ENCODE assay signal across 26 cellular contexts in genomic region chr12:50207424-50207823, GRCh38.
"Had no signal": no experiment of that assay in that cellular context is flagged by ENCODE, and none has a peak within 500 bp of the region (broad histone marks: within the 10 kb centered on the region; RNA-seq: fewer than 3 reads in every experiment).

No MANE protein-coding gene starts in this region.

- H3K9me3 ChIP-seq: esophagus squamous epithelium, heart right ventricle, neutrophil, right atrium auricular region, stomach, thyroid gland had no signal

- H3K79me2 ChIP-seq: parathyroid adenoma had no signal

- H3K4me3 Mint-ChIP-seq: dendritic cell treated with granulocyte-macrophage colony-stimulating factor and Interleukin-4, amounts not matched to agents 40 ng/mL and 50 ng/mL, for 4 days; memory B cell; naive B cell; natural killer cell treated with Interleukin-12 subunit alpha and Interleukin-12 subunit beta and Interleukin-15 and Interleukin-18, amount 100 ng/mL, for 72 hours; neural crest cell; stimulated activated effector memory CD8-positive, alpha-beta T cell treated with anti-CD3 and anti-CD28 coated beads, Interleukin-12 subunit alpha, Interleukin-12 subunit beta, amount 100 ng/mL, for 72 hours; type B pancreatic cell had no signal

- H3K27ac ChIP-seq: heart right ventricle, neutrophil, parathyroid adenoma, right atrium auricular region, stomach, thyroid gland had no signal

- H3K27me3 ChIP-seq: esophagus squamous epithelium, heart right ventricle, neutrophil, right atrium auricular region, stomach, thyroid gland had no signal

- H3K9ac ChIP-seq: parathyroid adenoma had no signal

- DNase-seq: effector CD8-positive, alpha-beta T cell; erythroblast; esophagus squamous epithelium; foreskin melanocyte; glutamatergic neuron; heart right ventricle; hippocampal formation; naive B cell; stimulated activated CD4-positive, alpha-beta T cell treated with anti-CD3 and anti-CD28 coated beads, Interleukin-2, amount 100 ng/mL, for 24 hours; stimulated activated CD4-positive, alpha-beta T cell treated with anti-CD3 and anti-CD28 coated beads, Interleukin-4, amount 100 ng/mL, for 24 hours; stimulated activated naive CD4-positive, alpha-beta T cell treated with Interleukin-2 at 50 U/mL for 16 hours; stomach; thyroid gland had no signal

- H2AFZ ChIP-seq: parathyroid adenoma had no signal

- H3K27ac Mint-ChIP-seq: dendritic cell treated with granulocyte-macrophage colony-stimulating factor and Interleukin-4, amounts not matched to agents 40 ng/mL and 50 ng/mL, for 4 days; memory B cell; naive B cell; natural killer cell treated with Interleukin-12 subunit alpha and Interleukin-12 subunit beta and Interleukin-15 and Interleukin-18, amount 100 ng/mL, for 72 hours; progenitor cell of endocrine pancreas; stimulated activated effector memory CD8-positive, alpha-beta T cell treated with anti-CD3 and anti-CD28 coated beads, Interleukin-12 subunit alpha, Interleukin-12 subunit beta, amount 100 ng/mL, for 72 hours; type B pancreatic cell had no signal

- H3K36me3 ChIP-seq: neutrophil had no signal

- H3K9me3 Mint-ChIP-seq: dendritic cell treated with granulocyte-macrophage colony-stimulating factor and Interleukin-4, amounts not matched to agents 40 ng/mL and 50 ng/mL, for 4 days; memory B cell; natural killer cell treated with Interleukin-12 subunit alpha and Interleukin-12 subunit beta and Interleukin-15 and Interleukin-18, amount 100 ng/mL, for 72 hours; neural crest cell; stimulated activated effector memory CD8-positive, alpha-beta T cell treated with anti-CD3 and anti-CD28 coated beads, Interleukin-12 subunit alpha, Interleukin-12 subunit beta, amount 100 ng/mL, for 72 hours; type B pancreatic cell had no signal

- ATAC-seq: heart right ventricle; left lobe of liver; natural killer cell treated with Interleukin-12 subunit alpha and Interleukin-12 subunit beta and Interleukin-15 and Interleukin-18, amount 100 ng/mL, for 72 hours; sciatic nerve; stimulated activated effector memory CD8-positive, alpha-beta T cell treated with anti-CD3 and anti-CD28 coated beads, Interleukin-12 subunit alpha, Interleukin-12 subunit beta, amount 100 ng/mL, for 72 hours had no signal

- H3K4me1 Mint-ChIP-seq: memory B cell had no signal

- H3K4me3 ChIP-seq: esophagus squamous epithelium, heart right ventricle, lung, right atrium auricular region, stomach, thyroid gland had no signal

- H3K27me3 Mint-ChIP-seq: dendritic cell treated with granulocyte-macrophage colony-stimulating factor and Interleukin-4, amounts not matched to agents 40 ng/mL and 50 ng/mL, for 4 days; memory B cell; naive B cell; natural killer cell treated with Interleukin-12 subunit alpha and Interleukin-12 subunit beta and Interleukin-15 and Interleukin-18, amount 100 ng/mL, for 72 hours; progenitor cell of endocrine pancreas; type B pancreatic cell had no signal

- H3K4me1 ChIP-seq: parathyroid adenoma had no signal
